ENCODE assay signal across 3 cellular contexts in genomic region chrX:113315927-113316326, GRCh38.
TF ChIP-seq lines count a peak whose summit lies in the region.

No MANE protein-coding gene starts in this region.

TF ChIP-seq in HepG2, 621 proteins besides CTCF, POLR2A, EP300 and RAD21 (continues in another document):
- TF ChIP-seq, protein P1, sequence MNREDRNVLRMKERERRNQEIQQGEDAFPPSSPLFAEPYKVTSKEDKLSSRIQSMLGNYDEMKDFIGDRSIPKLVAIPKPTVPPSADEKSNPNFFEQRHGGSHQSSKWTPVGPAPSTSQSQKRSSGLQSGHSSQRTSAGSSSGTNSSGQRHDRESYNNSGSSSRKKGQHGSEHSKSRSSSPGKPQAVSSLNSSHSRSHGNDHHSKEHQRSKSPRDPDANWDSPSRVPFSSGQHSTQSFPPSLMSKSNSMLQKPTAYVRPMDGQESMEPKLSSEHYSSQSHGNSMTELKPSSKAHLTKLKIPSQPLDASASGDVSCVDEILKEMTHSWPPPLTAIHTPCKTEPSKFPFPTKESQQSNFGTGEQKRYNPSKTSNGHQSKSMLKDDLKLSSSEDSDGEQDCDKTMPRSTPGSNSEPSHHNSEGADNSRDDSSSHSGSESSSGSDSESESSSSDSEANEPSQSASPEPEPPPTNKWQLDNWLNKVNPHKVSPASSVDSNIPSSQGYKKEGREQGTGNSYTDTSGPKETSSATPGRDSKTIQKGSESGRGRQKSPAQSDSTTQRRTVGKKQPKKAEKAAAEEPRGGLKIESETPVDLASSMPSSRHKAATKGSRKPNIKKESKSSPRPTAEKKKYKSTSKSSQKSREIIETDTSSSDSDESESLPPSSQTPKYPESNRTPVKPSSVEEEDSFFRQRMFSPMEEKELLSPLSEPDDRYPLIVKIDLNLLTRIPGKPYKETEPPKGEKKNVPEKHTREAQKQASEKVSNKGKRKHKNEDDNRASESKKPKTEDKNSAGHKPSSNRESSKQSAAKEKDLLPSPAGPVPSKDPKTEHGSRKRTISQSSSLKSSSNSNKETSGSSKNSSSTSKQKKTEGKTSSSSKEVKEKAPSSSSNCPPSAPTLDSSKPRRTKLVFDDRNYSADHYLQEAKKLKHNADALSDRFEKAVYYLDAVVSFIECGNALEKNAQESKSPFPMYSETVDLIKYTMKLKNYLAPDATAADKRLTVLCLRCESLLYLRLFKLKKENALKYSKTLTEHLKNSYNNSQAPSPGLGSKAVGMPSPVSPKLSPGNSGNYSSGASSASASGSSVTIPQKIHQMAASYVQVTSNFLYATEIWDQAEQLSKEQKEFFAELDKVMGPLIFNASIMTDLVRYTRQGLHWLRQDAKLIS (CRISPR knock-in tag; IDR thresholded peaks at IDR 0.05): no peak

TF ChIP-seq in GM12878, 131 proteins besides CTCF, POLR2A, EP300 and RAD21:
- TF ChIP-seq FOS (IDR thresholded peaks at IDR 0.05; ENCODE audit: borderline replicate concordance, extremely low read depth, insufficient read length) (no peak), ZBTB4 (CRISPR knock-in tag; IDR thresholded peaks at IDR 0.05) (no peak), TAF1 (IDR thresholded peaks at IDR 0.05; ENCODE audit: borderline replicate concordance, low read depth, low read length) (no peak), CBFB (IDR thresholded peaks at IDR 0.05; ENCODE audit: low read depth) (no peak)
- TF ChIP-seq, protein P2, sequence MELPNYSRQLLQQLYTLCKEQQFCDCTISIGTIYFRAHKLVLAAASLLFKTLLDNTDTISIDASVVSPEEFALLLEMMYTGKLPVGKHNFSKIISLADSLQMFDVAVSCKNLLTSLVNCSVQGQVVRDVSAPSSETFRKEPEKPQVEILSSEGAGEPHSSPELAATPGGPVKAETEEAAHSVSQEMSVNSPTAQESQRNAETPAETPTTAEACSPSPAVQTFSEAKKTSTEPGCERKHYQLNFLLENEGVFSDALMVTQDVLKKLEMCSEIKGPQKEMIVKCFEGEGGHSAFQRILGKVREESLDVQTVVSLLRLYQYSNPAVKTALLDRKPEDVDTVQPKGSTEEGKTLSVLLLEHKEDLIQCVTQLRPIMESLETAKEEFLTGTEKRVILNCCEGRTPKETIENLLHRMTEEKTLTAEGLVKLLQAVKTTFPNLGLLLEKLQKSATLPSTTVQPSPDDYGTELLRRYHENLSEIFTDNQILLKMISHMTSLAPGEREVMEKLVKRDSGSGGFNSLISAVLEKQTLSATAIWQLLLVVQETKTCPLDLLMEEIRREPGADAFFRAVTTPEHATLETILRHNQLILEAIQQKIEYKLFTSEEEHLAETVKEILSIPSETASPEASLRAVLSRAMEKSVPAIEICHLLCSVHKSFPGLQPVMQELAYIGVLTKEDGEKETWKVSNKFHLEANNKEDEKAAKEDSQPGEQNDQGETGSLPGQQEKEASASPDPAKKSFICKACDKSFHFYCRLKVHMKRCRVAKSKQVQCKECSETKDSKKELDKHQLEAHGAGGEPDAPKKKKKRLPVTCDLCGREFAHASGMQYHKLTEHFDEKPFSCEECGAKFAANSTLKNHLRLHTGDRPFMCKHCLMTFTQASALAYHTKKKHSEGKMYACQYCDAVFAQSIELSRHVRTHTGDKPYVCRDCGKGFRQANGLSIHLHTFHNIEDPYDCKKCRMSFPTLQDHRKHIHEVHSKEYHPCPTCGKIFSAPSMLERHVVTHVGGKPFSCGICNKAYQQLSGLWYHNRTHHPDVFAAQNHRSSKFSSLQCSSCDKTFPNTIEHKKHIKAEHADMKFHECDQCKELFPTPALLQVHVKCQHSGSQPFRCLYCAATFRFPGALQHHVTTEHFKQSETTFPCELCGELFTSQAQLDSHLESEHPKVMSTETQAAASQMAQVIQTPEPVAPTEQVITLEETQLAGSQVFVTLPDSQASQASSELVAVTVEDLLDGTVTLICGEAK (IDR thresholded peaks at IDR 0.05; ENCODE audit: borderline replicate concordance): peak; percentile 37; the same call in 1 of the 2 replicates
- TF ChIP-seq, protein P3, sequence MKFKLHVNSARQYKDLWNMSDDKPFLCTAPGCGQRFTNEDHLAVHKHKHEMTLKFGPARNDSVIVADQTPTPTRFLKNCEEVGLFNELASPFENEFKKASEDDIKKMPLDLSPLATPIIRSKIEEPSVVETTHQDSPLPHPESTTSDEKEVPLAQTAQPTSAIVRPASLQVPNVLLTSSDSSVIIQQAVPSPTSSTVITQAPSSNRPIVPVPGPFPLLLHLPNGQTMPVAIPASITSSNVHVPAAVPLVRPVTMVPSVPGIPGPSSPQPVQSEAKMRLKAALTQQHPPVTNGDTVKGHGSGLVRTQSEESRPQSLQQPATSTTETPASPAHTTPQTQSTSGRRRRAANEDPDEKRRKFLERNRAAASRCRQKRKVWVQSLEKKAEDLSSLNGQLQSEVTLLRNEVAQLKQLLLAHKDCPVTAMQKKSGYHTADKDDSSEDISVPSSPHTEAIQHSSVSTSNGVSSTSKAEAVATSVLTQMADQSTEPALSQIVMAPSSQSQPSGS (IDR thresholded peaks at IDR 0.05; ENCODE audit: low read length): no peak

TF ChIP-seq in endothelial cell of umbilical vein, 7 proteins besides CTCF, POLR2A, EP300 and RAD21 (continued from another document):
- TF ChIP-seq GATA2 (IDR thresholded peaks at IDR 0.05; ENCODE audit: insufficient read depth, insufficient read length, low read depth, low read length) (no peak), EZH2 (IDR thresholded peaks at IDR 0.05; ENCODE audit: borderline replicate concordance, low read depth, low read length, severe bottlenecking) (no peak), FOS (IDR thresholded peaks at IDR 0.05; ENCODE audit: borderline replicate concordance, insufficient read depth, low read length) (no peak), MYC (IDR thresholded peaks at IDR 0.05; ENCODE audit: low read depth, low read length) (no peak)
